14 cellular contexts compared by ENCODE assay signal in the genomic region with DNA sequence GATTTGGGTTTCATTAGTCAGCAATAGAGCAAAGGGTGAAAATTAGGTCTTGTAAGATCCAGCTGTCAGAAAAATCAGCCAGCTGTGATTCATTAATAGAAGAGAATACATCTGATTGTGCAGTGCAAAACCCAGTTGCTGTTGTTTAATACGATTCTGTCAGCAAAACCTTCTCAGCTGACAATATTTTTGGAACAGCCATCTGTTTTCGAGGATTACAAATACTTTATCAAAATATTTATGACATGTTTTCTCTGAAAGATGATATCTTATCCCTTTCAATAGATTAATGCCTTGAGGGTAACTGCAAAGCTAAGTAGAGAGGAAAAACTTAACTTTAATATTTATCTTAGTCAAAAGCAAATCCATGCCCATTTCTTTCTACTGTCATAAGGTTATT.
DNase-seq lines count a peak whose midpoint lies in the region; ATAC-seq and TF ChIP-seq lines count a peak whose summit lies in the region.
"Had no signal": no experiment of that assay in that cellular context is flagged by ENCODE, and none has a peak within 500 bp of the region (broad histone marks: within the 10 kb centered on the region; RNA-seq: fewer than 3 reads in every experiment).

No MANE protein-coding gene starts in this region.

- TF ChIP-seq CTCF in choroid plexus epithelial cell (conservative IDR thresholded peaks at IDR 0.05; ENCODE audit: low read depth, low read length) = no peak

- H3K27ac Mint-ChIP-seq in stimulated activated memory B cell treated with anti-CD40 and anti-IgM and Interleukin-4, amounts not matched to agents 10 μg/mL and 1 μg/mL and 100 μg/mL, for 72 hours = no peak overlapping the region
- H3K27ac Mint-ChIP-seq: CD4-positive, alpha-beta T cell had no signal

- DNase-seq in NCI-H446 treated with DMSO at 0.1 percent for 48 hours (lab: John Stamatoyannopoulos, UW) (peak; percentile 7), NCI-H446 (lab: John Stamatoyannopoulos, UW) (no peak), choroid plexus epithelial cell (ENCODE audit: low read depth) (peak; percentile 28), myocyte (ENCODE audit: low read depth) (peak; percentile 45), epidermal melanocyte (ENCODE audit: insufficient read length, low spot score) (no peak), mesenteric fat pad (ENCODE audit: low spot score) (no peak)
- DNase-seq: AML-193; Caco-2; CD4-positive, alpha-beta T cell; GM23248; IMR-90 had no signal

- H3K4me3 Mint-ChIP-seq in stimulated activated memory B cell treated with anti-CD40 and anti-IgM and Interleukin-4, amounts not matched to agents 10 μg/mL and 1 μg/mL and 100 μg/mL, for 72 hours = no peak overlapping the region
- H3K4me3 Mint-ChIP-seq: CD4-positive, alpha-beta T cell had no signal

- H3K4me1 Mint-ChIP-seq in stimulated activated memory B cell treated with anti-CD40 and anti-IgM and Interleukin-4, amounts not matched to agents 10 μg/mL and 1 μg/mL and 100 μg/mL, for 72 hours = no peaks in the 10 kb centered on the region

- H3K27me3 Mint-ChIP-seq in stimulated activated memory B cell treated with anti-CD40 and anti-IgM and Interleukin-4, amounts not matched to agents 10 μg/mL and 1 μg/mL and 100 μg/mL, for 72 hours = no peaks in the 10 kb centered on the region
- H3K27me3 Mint-ChIP-seq: CD4-positive, alpha-beta T cell had no signal

- H3K4me3 ChIP-seq in choroid plexus epithelial cell (ENCODE audit: low read depth, low read length) = no peak overlapping the region
- H3K4me3 ChIP-seq: A549, GM23248, HAP-1 had no signal

- ATAC-seq in stimulated activated memory B cell treated with anti-CD40 and anti-IgM and Interleukin-4, amounts not matched to agents 10 μg/mL and 1 μg/mL and 100 μg/mL, for 72 hours = no peak
- ATAC-seq: A549 had no signal

- H3K9me3 Mint-ChIP-seq in stimulated activated memory B cell treated with anti-CD40 and anti-IgM and Interleukin-4, amounts not matched to agents 10 μg/mL and 1 μg/mL and 100 μg/mL, for 72 hours = peaks cover 3% of the 10 kb centered on the region

- no peaks in the 10 kb centered on the region for H3K36me3 Mint-ChIP-seq in stimulated activated memory B cell treated with anti-CD40 and anti-IgM and Interleukin-4, amounts not matched to agents 10 μg/mL and 1 μg/mL and 100 μg/mL, for 72 hours

Comparison
In these comparisons a context has a peak if more than half of its experiments do, and no peak if none do; other contexts are left out.
1. DNase-seq: peak in NCI-H446 treated with DMSO at 0.1 percent for 48 hours (single experiment), choroid plexus epithelial cell (single experiment) and myocyte (single experiment); none in NCI-H446 (0 of 2), epidermal melanocyte (single experiment) and mesenteric fat pad (single experiment).